In the genomic region with DNA sequence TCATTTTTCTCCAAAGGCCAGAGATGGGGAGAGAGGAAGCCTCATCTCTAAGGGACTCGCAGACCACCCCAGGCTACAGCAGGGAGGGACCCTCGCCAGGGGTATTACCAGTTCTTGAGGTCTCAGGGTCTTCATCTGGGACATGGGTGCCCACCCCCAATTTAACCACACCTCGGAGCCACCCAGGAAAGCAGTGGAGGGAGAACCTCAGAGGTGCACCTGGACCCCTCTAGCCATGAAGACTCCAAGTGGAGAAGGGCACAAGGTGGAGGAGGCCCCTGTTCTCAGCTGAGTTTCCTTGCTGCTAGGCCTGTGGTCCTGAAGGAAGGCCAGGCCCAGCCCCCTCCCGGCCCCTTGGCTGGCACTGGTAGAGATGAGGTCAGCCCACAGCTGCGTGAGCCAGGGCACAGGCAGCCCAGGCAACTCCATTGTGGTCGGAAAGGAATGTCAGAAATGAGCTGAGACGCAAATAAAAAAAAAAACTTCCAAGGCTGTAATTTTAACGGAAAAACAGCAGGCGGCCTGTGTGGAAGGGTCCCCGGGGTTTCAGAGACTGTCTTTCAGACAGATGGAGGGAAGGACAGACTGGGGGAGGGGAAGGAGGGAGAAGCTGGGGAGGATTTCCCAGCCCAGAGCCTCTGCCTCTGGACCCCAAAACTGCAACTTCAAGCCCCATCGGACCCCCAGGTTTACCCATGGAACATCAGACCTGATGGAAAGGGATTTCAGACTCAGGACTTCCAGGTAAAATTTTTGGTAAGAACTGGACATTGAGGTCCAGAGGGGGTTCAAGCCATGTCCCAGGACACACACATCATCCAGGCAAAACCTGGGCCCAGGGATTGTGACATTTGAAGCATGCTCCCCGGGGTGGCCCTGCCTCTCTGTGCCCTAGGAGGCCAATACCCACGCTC, we compare ENCODE assay signal across 8 cellular contexts. TPM values are rescaled to one million over a fixed set of nuclear protein-coding genes. Genes with fewer than 3 reads are reported as not detected.
DNase-seq lines count a peak whose midpoint lies in the region; ATAC-seq, FAIRE-seq and TF ChIP-seq lines count a peak whose summit lies in the region.

No MANE protein-coding gene starts in this region.

- no peak overlapping the region for H3K27ac Mint-ChIP-seq in activated naive CD4-positive, alpha-beta T cell treated with anti-CD3 and anti-CD28 coated beads, Interleukin-2, amount 50 U/mL, for 72 hours

- FAIRE-seq in GM19239 (lab: Jason Lieb, UNC) = no peak

- H3K36me3 ChIP-seq in right atrium auricular region = peaks cover 35% of the 10 kb centered on the region

- no peaks in the 10 kb centered on the region for H3K36me3 Mint-ChIP-seq in activated naive CD4-positive, alpha-beta T cell treated with anti-CD3 and anti-CD28 coated beads, Interleukin-2, amount 50 U/mL, for 72 hours

- H3K9me3 Mint-ChIP-seq in activated naive CD4-positive, alpha-beta T cell treated with anti-CD3 and anti-CD28 coated beads, Interleukin-2, amount 50 U/mL, for 72 hours = no peaks in the 10 kb centered on the region

- no peaks in the 10 kb centered on the region for H3K9me3 ChIP-seq in right atrium auricular region

- peak; percentile 21 to 55 for TF ChIP-seq CTCF in right atrium auricular region (IDR thresholded peaks at IDR 0.05)

- peak in 12 of 14 donors; percentile 51 to 82 (median 70) for DNase-seq in C1 segment of cervical spinal cord (lab: John Stamatoyannopoulos, UW)
- peak; percentile 98 for DNase-seq in M059J (ENCODE audit: low read depth)
- peak; percentile 88 for DNase-seq in right atrium auricular region (ENCODE audit: low spot score)
- DNase-seq in renal cortical epithelial cell (ENCODE audit: low read depth) = peak; percentile 95
- DNase-seq in GM19239 (ENCODE audit: insufficient read length, low spot score) = no peak
- no peak for DNase-seq in activated naive CD4-positive, alpha-beta T cell treated with anti-CD3 and anti-CD28 coated beads, Interleukin-2, amount 50 U/mL, for 72 hours (ENCODE audit: low spot score in 2 of 2)

- ATAC-seq in GM21390 (IDR thresholded peaks at IDR 0.05; ENCODE audit: unreplicated experiment) = no peak
- ATAC-seq in activated naive CD4-positive, alpha-beta T cell treated with anti-CD3 and anti-CD28 coated beads, Interleukin-2, amount 50 U/mL, for 72 hours = no peak

- H3K27me3 ChIP-seq in right atrium auricular region = no peaks in the 10 kb centered on the region

- peak overlapping the region; percentile 82 for H3K27ac ChIP-seq in angular gyrus (ENCODE audit: low read depth, low read length)
- H3K27ac ChIP-seq in right atrium auricular region = peak overlapping the region; percentile 82 to 90

- peak overlapping the region in 1 of 2 donors; percentile 24 for H3K4me3 ChIP-seq in right atrium auricular region

- H3K4me1 ChIP-seq in right atrium auricular region = peaks cover 0 to 67% of the 10 kb centered on the region in 2 donors

RNA-seq across cellular contexts. Expression of gene MRPS23, which starts 25.5 kb away (rescaled TPM):
- 25.8 and 31.8 TPM in 2 replicates for total RNA-seq in M059J (2014; rRNA removed; shearing (Covaris generic))
- 10 to 100 TPM; 24.1 to 35.3 TPM for total RNA-seq in right atrium auricular region
- total RNA-seq in renal cortical epithelial cell = 20.2 and 58.9 TPM in 2 replicates
- 10 to 100 TPM; 43.1 to 57.7 TPM for total RNA-seq in activated naive CD4-positive, alpha-beta T cell treated with anti-CD3 and anti-CD28 coated beads, Interleukin-2, amount 50 U/mL, for 72 hours

Comparison
In these comparisons a context has a peak if more than half of its experiments do, and no peak if none do; other contexts are left out.
1. DNase-seq: peak in C1 segment of cervical spinal cord (12 of 14), M059J (single experiment), right atrium auricular region (single experiment) and renal cortical epithelial cell (single experiment); none in GM19239 (single experiment) and activated naive CD4-positive, alpha-beta T cell treated with anti-CD3 and anti-CD28 coated beads, Interleukin-2, amount 50 U/mL, for 72 hours (0 of 2).